In genomic region chr2:174607989-174608865, GRCh38 we compare ENCODE assay signal across 1 cellular context.
TF ChIP-seq lines count a peak whose summit lies in the region.

No MANE protein-coding gene starts in this region.

TF ChIP-seq in HepG2, 621 proteins besides CTCF, POLR2A, EP300 and RAD21 (continued from another document):
- TF ChIP-seq, protein P1, sequence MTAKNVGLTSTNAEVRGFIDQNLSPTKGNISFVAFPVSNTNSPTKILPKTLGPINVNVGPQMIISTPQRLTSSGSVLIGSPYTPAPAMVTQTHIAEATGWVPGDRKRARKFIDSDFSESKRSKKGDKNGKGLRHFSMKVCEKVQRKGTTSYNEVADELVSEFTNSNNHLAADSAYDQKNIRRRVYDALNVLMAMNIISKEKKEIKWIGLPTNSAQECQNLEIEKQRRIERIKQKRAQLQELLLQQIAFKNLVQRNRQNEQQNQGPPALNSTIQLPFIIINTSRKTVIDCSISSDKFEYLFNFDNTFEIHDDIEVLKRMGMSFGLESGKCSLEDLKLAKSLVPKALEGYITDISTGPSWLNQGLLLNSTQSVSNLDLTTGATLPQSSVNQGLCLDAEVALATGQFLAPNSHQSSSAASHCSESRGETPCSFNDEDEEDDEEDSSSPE (CRISPR knock-in tag; IDR thresholded peaks at IDR 0.05), result no peak
- no peak for TF ChIP-seq RXRB (CRISPR knock-in tag; IDR thresholded peaks at IDR 0.05; ENCODE audit: borderline replicate concordance)
